Comparison of ENCODE assay signal across 2 cellular contexts in the genomic region with DNA sequence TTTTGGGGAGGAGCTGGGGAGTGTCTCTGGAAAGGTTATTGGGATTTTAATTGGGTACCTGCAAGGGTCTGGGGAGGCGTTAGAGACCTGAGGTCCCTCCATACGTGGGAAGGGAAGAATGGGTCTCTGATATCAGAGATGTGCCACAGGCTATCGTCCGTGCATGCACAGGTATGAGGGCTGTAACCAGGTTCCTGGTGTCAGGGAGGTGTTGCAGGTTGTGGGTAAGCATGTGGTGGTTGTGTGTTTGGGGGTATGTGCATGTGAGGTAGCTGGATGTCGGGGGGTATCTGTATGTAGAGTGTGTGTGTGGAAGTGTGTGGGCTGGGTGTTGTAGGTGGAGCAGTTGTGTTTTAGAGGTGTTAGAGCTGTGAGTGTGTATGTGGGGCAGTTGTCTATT.
TF ChIP-seq lines count a peak whose summit lies in the region.

No MANE protein-coding gene starts in this region.

TF ChIP-seq in K562, 482 proteins besides CTCF, POLR2A, EP300 and RAD21:
- TF ChIP-seq, protein P1, sequence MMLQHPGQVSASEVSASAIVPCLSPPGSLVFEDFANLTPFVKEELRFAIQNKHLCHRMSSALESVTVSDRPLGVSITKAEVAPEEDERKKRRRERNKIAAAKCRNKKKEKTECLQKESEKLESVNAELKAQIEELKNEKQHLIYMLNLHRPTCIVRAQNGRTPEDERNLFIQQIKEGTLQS (IDR thresholded peaks at IDR 0.05) = no peak
- TF ChIP-seq, protein P1 (CRISPR knock-in tag; conservative IDR thresholded peaks at IDR 0.05) = no peak
- TF ChIP-seq ZNF316 (IDR thresholded peaks at IDR 0.05) (no peak), HDAC8 (tag; IDR thresholded peaks at IDR 0.05) (no peak), SRF (CRISPR knock-in tag; IDR thresholded peaks at IDR 0.05) (no peak), SIN3A (IDR thresholded peaks at IDR 0.05; ENCODE audit: borderline replicate concordance in 2 of 2, control insufficient read depth in 1 of 2, low read depth in 2 of 2, low read length in 2 of 2) (no peak)

TF ChIP-seq in neural cell, 6 proteins besides CTCF, POLR2A, EP300 and RAD21:
- no peak for TF ChIP-seq MXI1 (conservative IDR thresholded peaks at IDR 0.05; ENCODE audit: poor library complexity, severe bottlenecking)
